11 cellular contexts compared by ENCODE assay signal in the genomic region with DNA sequence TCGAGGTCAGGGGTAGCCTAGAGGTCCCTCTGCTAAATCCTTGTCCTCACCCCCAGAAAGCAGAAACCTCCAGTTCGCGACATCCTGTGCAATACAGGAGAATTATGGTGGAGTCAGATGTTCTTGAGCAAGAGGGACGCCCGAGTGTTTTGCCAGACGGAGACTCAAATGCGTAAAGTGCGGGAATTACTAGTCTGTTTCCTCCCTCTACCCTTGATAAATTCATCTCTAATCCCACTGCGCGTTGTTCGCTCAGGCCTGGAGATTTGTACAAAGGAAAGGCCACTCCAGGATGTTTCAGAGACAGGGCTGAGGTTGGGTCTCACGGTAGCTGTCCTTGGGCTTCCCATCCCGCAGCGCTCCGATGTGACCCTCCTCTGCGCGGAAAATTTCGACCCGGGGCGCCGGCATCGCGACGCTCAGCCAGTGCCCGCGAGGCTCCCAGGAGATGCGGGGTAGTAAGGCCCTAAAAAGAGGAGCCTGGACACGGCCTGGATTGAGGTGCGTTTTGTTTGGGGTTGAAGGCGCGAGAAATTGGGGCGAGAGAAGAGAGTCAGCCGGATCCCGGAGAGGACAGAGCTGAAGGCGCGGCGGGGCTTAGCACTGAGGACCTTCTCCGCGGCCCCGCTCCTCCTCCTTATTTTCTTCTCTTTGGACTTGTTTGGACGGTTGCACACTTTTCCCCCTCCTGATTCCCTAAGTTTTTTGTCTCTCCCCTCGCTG. TPM values are rescaled to one million over a fixed set of nuclear protein-coding genes. Genes with fewer than 3 reads are reported as not detected.
DNase-seq lines count a peak whose midpoint lies in the region; ATAC-seq and TF ChIP-seq lines count a peak whose summit lies in the region.
"Had no signal": no experiment of that assay in that cellular context is flagged by ENCODE, and none has a peak within 500 bp of the region (broad histone marks: within the 10 kb centered on the region; RNA-seq: fewer than 3 reads in every experiment).

No MANE protein-coding gene starts in this region.

- ATAC-seq in GM19035 (IDR thresholded peaks at IDR 0.05; ENCODE audit: unreplicated experiment) = no peak

- H3K4me3 ChIP-seq in SJSA1 (0 out of 2 replicates have a peak overlapping the region, but pooled peaks have one; percentile 6), esophagus muscularis mucosa (peak overlapping the region; percentile 30 to 40 (median 32)), sigmoid colon (peak overlapping the region in 3 of 4 donors; percentile 12 to 28 (median 19))

- TF ChIP-seq CTCF in esophagus muscularis mucosa (IDR thresholded peaks at IDR 0.05) (no peak), sigmoid colon (IDR thresholded peaks at IDR 0.05) (no peak)

- intact Hi-C loops in esophagus muscularis mucosa (cut with DNase I) = no loop called here
- intact Hi-C loops in sigmoid colon (cut with DNase I) = no loop called here

- no peak overlapping the region for H3K27ac ChIP-seq in SJSA1
- H3K27ac ChIP-seq in esophagus muscularis mucosa (replicated peaks in 1 of 4) = no peak overlapping the region
- no peak overlapping the region for H3K27ac ChIP-seq in sigmoid colon

- DNase-seq in NCI-H82 (lab: John Stamatoyannopoulos, UW) (peak; percentile 70), NCI-H82 treated with DMSO at 0.1 percent for 48 hours (lab: John Stamatoyannopoulos, UW; ENCODE audit: unreplicated experiment) (no peak), SJSA1 (ENCODE audit: low read depth in 1 of 2, low spot score in 2 of 2) (no peak), esophagus muscularis mucosa (ENCODE audit: extremely low spot score) (no peak), sigmoid colon (no peak), NCI-H146 (lab: John Stamatoyannopoulos, UW) (no peak)
- DNase-seq in stimulated activated CD8-positive, alpha-beta memory T cell treated with anti-CD3 and anti-CD28 coated beads, Interleukin-4, amount 100 ng/mL, for 48 hours = no peak
- DNase-seq: NCI-H2227 treated with DMSO at 0.1 percent for 48 hours had no signal

- 4% methylated on average over 42 of the region's 42 CpGs for WGBS in esophagus muscularis mucosa
- 4 to 21% methylated on average over 42 of the region's 42 CpGs for WGBS in sigmoid colon, 2 donors

- peaks cover 10% of the 10 kb centered on the region for H3K4me1 ChIP-seq in SJSA1 (replicated peaks)
- peaks cover 17 to 44% (median 39%) of the 10 kb centered on the region in 4 donors for H3K4me1 ChIP-seq in esophagus muscularis mucosa
- peaks cover 0 to 40% (median 27%) of the 10 kb centered on the region in 4 donors for H3K4me1 ChIP-seq in sigmoid colon

- H3K9me3 ChIP-seq in SJSA1 (replicated peaks) (peaks cover 13% of the 10 kb centered on the region), esophagus muscularis mucosa (no peaks in the 10 kb centered on the region), sigmoid colon (no peaks in the 10 kb centered on the region)

- TF ChIP-seq EP300 in esophagus muscularis mucosa (IDR thresholded peaks at IDR 0.05) = no peak
- no peak for TF ChIP-seq EP300 in sigmoid colon (IDR thresholded peaks at IDR 0.05)

- H3K36me3 ChIP-seq in SJSA1 (no peaks in the 10 kb centered on the region), esophagus muscularis mucosa (no peaks in the 10 kb centered on the region), sigmoid colon (no peaks in the 10 kb centered on the region)

- peaks cover 75% of the 10 kb centered on the region for H3K27me3 ChIP-seq in SJSA1 (replicated peaks)
- peaks cover 3 to 86% (median 60%) of the 10 kb centered on the region in 4 donors for H3K27me3 ChIP-seq in esophagus muscularis mucosa
- peaks cover 56 to 98% (median 73%) of the 10 kb centered on the region in 3 donors for H3K27me3 ChIP-seq in sigmoid colon

- no peak for TF ChIP-seq POLR2A in esophagus muscularis mucosa (IDR thresholded peaks at IDR 0.05; ENCODE audit: low read depth)
- no peak for TF ChIP-seq POLR2A in sigmoid colon (IDR thresholded peaks at IDR 0.05)

RNA-seq across cellular contexts. Expression of gene NEUROD1, which starts 2.6 kb away (rescaled TPM):
- total RNA-seq in SJSA1 (2014; rRNA removed; shearing (Covaris generic)) = not detected in 2 replicates
- not detected for total RNA-seq in esophagus muscularis mucosa
- total RNA-seq in sigmoid colon = not detected
- 1 to 10 TPM in 2 of 3 donors, under 1 TPM in 1; 0.39 to 3.6 (median 2.3) TPM for polyA plus RNA-seq in sigmoid colon
- total RNA-seq: pulmonary artery endothelial cell had no signal
- polyA plus RNA-seq: AG04450 had no signal

RNA-seq across cellular contexts. Expression of gene CERKL, which starts 26.1 kb away (rescaled TPM):
- total RNA-seq in SJSA1 (2014; rRNA removed; shearing (Covaris generic)) = 0.11 TPM in 1 of 2 replicates, not detected in the other
- total RNA-seq in esophagus muscularis mucosa (under 1 TPM in 2 of 4 donors, not detected in 2; 0.17 to 0.19 TPM), sigmoid colon (not detected)
- polyA plus RNA-seq in sigmoid colon = under 1 TPM in 1 of 3 donors, not detected in 2; 0.09 TPM
- total RNA-seq: pulmonary artery endothelial cell had no signal
